Comparison of ENCODE assay signal across 30 cellular contexts in genomic region chr3:136946978-136947377, GRCh38.
"Had no signal": no experiment of that assay in that cellular context is flagged by ENCODE, and none has a peak within 500 bp of the region (broad histone marks: within the 10 kb centered on the region; RNA-seq: fewer than 3 reads in every experiment).

No MANE protein-coding gene starts in this region.

- H2AFZ ChIP-seq: neural progenitor cell, parathyroid adenoma had no signal

- H3K9me3 Mint-ChIP-seq: activated CD4-positive, alpha-beta T cell treated with anti-CD3 and anti-CD28 coated beads, Interleukin-2, amount 10 ng/mL, durations not matched to agents 24 days and 14 days; activated naive CD4-positive, alpha-beta T cell treated with anti-CD3 and anti-CD28 coated beads for 36 hours; activated naive CD8-positive, alpha-beta T cell treated with anti-CD3 and anti-CD28 coated beads for 36 hours; activated T-helper 1 cell treated with anti-CD3 and anti-CD28 coated beads, Interleukin-12 subunit alpha, Interleukin-12 subunit beta, Interleukin-2, Interleukin-4 antibody, amounts not matched to agents 30 ng/mL and 10 ng/mL and 1 ng/mL, durations not matched to agents 14 hours and 24 hours and 36 hours; naive thymus-derived CD4-positive, alpha-beta T cell; neural progenitor cell; T-helper 1 cell treated with Interleukin-12 subunit alpha and Interleukin-12 subunit beta and Interleukin-4 antibody, amounts not matched to agents 30 μg/mL and 1 μg/mL, for 36 hours had no signal

- ATAC-seq: body of pancreas; naive thymus-derived CD4-positive, alpha-beta T cell had no signal

- H3K9me3 ChIP-seq: adrenal gland, body of pancreas, right atrium auricular region, suprapubic skin, tibial nerve had no signal

- H3K27me3 ChIP-seq: adrenal gland, body of pancreas, cardiac muscle cell, neural progenitor cell, right atrium auricular region, suprapubic skin, tibial nerve had no signal

- H3K4me3 ChIP-seq: adrenal gland, body of pancreas, cardiac muscle cell, neural progenitor cell, right atrium auricular region, suprapubic skin, tibial nerve had no signal

- H3K27ac Mint-ChIP-seq: activated CD4-positive, alpha-beta T cell treated with anti-CD3 and anti-CD28 coated beads, Interleukin-2, amount 10 ng/mL, durations not matched to agents 24 days and 14 days; activated naive CD4-positive, alpha-beta T cell treated with anti-CD3 and anti-CD28 coated beads for 36 hours; mesothelial cell of epicardium; neural progenitor cell; T-helper 1 cell treated with Interleukin-12 subunit alpha and Interleukin-12 subunit beta and Interleukin-4 antibody, amounts not matched to agents 30 μg/mL and 1 μg/mL, for 36 hours had no signal

- H3K4me1 Mint-ChIP-seq: mesothelial cell of epicardium, neural progenitor cell had no signal

- H3K36me3 ChIP-seq: cardiac muscle cell had no signal

- H3K27ac ChIP-seq: adrenal gland, body of pancreas, cardiac muscle cell, neural progenitor cell, parathyroid adenoma, right atrium auricular region, suprapubic skin, tibial nerve, WERI-Rb-1 had no signal

- H3K4me2 ChIP-seq: neural progenitor cell had no signal

- H3K9ac ChIP-seq: neural progenitor cell, parathyroid adenoma had no signal

- DNase-seq: activated CD4-positive, alpha-beta T cell treated with anti-CD3 and anti-CD28 coated beads, Interleukin-2, amount 10 ng/mL, durations not matched to agents 24 days and 14 days; activated CD4-positive, CD25-positive, alpha-beta regulatory T cell treated with anti-CD3 and anti-CD28 coated beads, Interleukin-2, amount 50 U/mL, for 72 hours; activated effector memory CD4-positive, alpha-beta T cell treated with anti-CD3 and anti-CD28 coated beads, Interleukin-2, amount 50 U/mL, for 16 hours; activated naive CD4-positive, alpha-beta T cell treated with anti-CD3 and anti-CD28 coated beads for 36 hours; activated naive CD8-positive, alpha-beta T cell treated with anti-CD3 and anti-CD28 coated beads for 36 hours; activated T-cell treated with anti-CD3 and anti-CD28 coated beads for 4 hours; adrenal gland; aorta; body of pancreas; cortex of kidney; foreskin melanocyte; islet precursor cell; mammary epithelial cell; naive thymus-derived CD4-positive, alpha-beta T cell; occipital lobe; stimulated activated CD4-positive, alpha-beta T cell treated with anti-CD3 and anti-CD28 coated beads, Interleukin-15, amount 100 ng/mL, for 24 hours; stimulated activated CD4-positive, alpha-beta T cell treated with anti-CD3 and anti-CD28 coated beads, Interleukin-2, amount 100 ng/mL, for 24 hours; stimulated activated naive CD4-positive, alpha-beta T cell; SW 1271; T1000; WERI-Rb-1 had no signal

- H3K79me2 ChIP-seq: parathyroid adenoma had no signal

- H3K4me3 Mint-ChIP-seq: activated CD4-positive, alpha-beta T cell treated with anti-CD3 and anti-CD28 coated beads, Interleukin-2, amount 10 ng/mL, durations not matched to agents 24 days and 14 days; activated naive CD4-positive, alpha-beta T cell treated with anti-CD3 and anti-CD28 coated beads for 36 hours; activated naive CD8-positive, alpha-beta T cell treated with anti-CD3 and anti-CD28 coated beads for 36 hours; activated T-helper 1 cell treated with anti-CD3 and anti-CD28 coated beads, Interleukin-12 subunit alpha, Interleukin-12 subunit beta, Interleukin-2, Interleukin-4 antibody, amounts not matched to agents 30 ng/mL and 10 ng/mL and 1 ng/mL, durations not matched to agents 14 hours and 24 hours and 36 hours; mesothelial cell of epicardium; naive thymus-derived CD4-positive, alpha-beta T cell; neural progenitor cell; T-helper 1 cell treated with Interleukin-12 subunit alpha and Interleukin-12 subunit beta and Interleukin-4 antibody, amounts not matched to agents 30 μg/mL and 1 μg/mL, for 36 hours had no signal

- H3K27me3 Mint-ChIP-seq: activated CD4-positive, alpha-beta T cell treated with anti-CD3 and anti-CD28 coated beads, Interleukin-2, amount 10 ng/mL, durations not matched to agents 24 days and 14 days; activated naive CD8-positive, alpha-beta T cell treated with anti-CD3 and anti-CD28 coated beads for 36 hours; naive thymus-derived CD4-positive, alpha-beta T cell had no signal

- H3K4me1 ChIP-seq: body of pancreas, parathyroid adenoma had no signal
